In genomic region chr2:111522231-111522768, GRCh38 we compare ENCODE assay signal across 1 cellular context.
TF ChIP-seq lines count a peak whose summit lies in the region.

No MANE protein-coding gene starts in this region.

TF ChIP-seq in HepG2, 621 proteins besides CTCF, POLR2A, EP300 and RAD21 (continued from another document and continues in another):
- no peak for TF ChIP-seq KMT2A (CRISPR knock-in tag; IDR thresholded peaks at IDR 0.05)
- peak; percentile 40; the same call in 1 of the 2 replicates for TF ChIP-seq DMAP1 (CRISPR knock-in tag; IDR thresholded peaks at IDR 0.05)
- TF ChIP-seq GTF3A (CRISPR knock-in tag; conservative IDR thresholded peaks at IDR 0.05): no peak
- no peak for TF ChIP-seq THYN1 (CRISPR knock-in tag; IDR thresholded peaks at IDR 0.05; ENCODE audit: borderline replicate concordance, low read depth)
- no peak for TF ChIP-seq TAF15 (IDR thresholded peaks at IDR 0.05; ENCODE audit: low read depth, low read length, poor library complexity, severe bottlenecking)
- no peak for TF ChIP-seq SNRNP70 (IDR thresholded peaks at IDR 0.05; ENCODE audit: low read depth, low read length)
- TF ChIP-seq, protein P1, sequence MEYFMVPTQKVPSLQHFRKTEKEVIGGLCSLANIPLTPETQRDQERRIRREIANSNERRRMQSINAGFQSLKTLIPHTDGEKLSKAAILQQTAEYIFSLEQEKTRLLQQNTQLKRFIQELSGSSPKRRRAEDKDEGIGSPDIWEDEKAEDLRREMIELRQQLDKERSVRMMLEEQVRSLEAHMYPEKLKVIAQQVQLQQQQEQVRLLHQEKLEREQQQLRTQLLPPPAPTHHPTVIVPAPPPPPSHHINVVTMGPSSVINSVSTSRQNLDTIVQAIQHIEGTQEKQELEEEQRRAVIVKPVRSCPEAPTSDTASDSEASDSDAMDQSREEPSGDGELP (IDR thresholded peaks at IDR 0.05; ENCODE audit: borderline replicate concordance, low read depth): peak; percentile 29; the same call in 1 of the 2 replicates
- no peak for TF ChIP-seq PRMT3 (CRISPR knock-in tag; IDR thresholded peaks at IDR 0.05; ENCODE audit: borderline replicate concordance, low read depth)
- no peak for TF ChIP-seq ZNF790 (CRISPR knock-in tag; IDR thresholded peaks at IDR 0.05; ENCODE audit: borderline replicate concordance)
- TF ChIP-seq GTF2F1 (IDR thresholded peaks at IDR 0.05; ENCODE audit: low read length): no peak
- no peak for TF ChIP-seq CHD2 (IDR thresholded peaks at IDR 0.05; ENCODE audit: low read depth, low read length)
- no peak for TF ChIP-seq CCAR2 (optimal IDR thresholded peaks at IDR 0.05; ENCODE audit: low read depth, low read length)
- no peak for TF ChIP-seq ARHGAP35 (CRISPR knock-in tag; IDR thresholded peaks at IDR 0.05; ENCODE audit: borderline replicate concordance)
- no peak; the same call in 1 of the 2 replicates for TF ChIP-seq MEIS1 (CRISPR knock-in tag; IDR thresholded peaks at IDR 0.05; ENCODE audit: borderline replicate concordance)
- TF ChIP-seq FOXO1 (CRISPR knock-in tag; IDR thresholded peaks at IDR 0.05): peak; percentile 56; the same call in 1 of the 2 replicates
- TF ChIP-seq, protein P2, sequence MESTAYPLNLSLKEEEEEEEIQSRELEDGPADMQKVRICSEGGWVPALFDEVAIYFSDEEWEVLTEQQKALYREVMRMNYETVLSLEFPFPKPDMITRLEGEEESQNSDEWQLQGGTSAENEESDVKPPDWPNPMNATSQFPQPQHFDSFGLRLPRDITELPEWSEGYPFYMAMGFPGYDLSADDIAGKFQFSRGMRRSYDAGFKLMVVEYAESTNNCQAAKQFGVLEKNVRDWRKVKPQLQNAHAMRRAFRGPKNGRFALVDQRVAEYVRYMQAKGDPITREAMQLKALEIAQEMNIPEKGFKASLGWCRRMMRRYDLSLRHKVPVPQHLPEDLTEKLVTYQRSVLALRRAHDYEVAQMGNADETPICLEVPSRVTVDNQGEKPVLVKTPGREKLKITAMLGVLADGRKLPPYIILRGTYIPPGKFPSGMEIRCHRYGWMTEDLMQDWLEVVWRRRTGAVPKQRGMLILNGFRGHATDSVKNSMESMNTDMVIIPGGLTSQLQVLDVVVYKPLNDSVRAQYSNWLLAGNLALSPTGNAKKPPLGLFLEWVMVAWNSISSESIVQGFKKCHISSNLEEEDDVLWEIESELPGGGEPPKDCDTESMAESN (CRISPR knock-in tag; conservative IDR thresholded peaks at IDR 0.05): no peak
- TF ChIP-seq ZBTB1 (CRISPR knock-in tag; IDR thresholded peaks at IDR 0.05; ENCODE audit: borderline replicate concordance): no peak
- no peak for TF ChIP-seq HOXA9 (CRISPR knock-in tag; IDR thresholded peaks at IDR 0.05; ENCODE audit: borderline replicate concordance)
- no peak for TF ChIP-seq KLF6 (CRISPR knock-in tag; IDR thresholded peaks at IDR 0.05)
- TF ChIP-seq, protein P3, sequence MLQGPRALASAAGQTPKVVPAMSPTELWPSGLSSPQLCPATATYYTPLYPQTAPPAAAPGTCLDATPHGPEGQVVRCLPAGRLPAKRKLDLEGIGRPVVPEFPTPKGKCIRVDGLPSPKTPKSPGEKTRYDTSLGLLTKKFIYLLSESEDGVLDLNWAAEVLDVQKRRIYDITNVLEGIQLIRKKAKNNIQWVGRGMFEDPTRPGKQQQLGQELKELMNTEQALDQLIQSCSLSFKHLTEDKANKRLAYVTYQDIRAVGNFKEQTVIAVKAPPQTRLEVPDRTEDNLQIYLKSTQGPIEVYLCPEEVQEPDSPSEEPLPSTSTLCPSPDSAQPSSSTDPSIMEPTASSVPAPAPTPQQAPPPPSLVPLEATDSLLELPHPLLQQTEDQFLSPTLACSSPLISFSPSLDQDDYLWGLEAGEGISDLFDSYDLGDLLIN (CRISPR knock-in tag; IDR thresholded peaks at IDR 0.05; ENCODE audit: borderline replicate concordance): no peak
- TF ChIP-seq FOXA1 (IDR thresholded peaks at IDR 0.05): no peak
- TF ChIP-seq FOXA1 (CRISPR knock-in tag; IDR thresholded peaks at IDR 0.05): peak; percentile 90
- TF ChIP-seq, protein P4, sequence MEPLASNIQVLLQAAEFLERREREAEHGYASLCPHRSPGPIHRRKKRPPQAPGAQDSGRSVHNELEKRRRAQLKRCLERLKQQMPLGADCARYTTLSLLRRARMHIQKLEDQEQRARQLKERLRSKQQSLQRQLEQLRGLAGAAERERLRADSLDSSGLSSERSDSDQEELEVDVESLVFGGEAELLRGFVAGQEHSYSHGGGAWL (CRISPR knock-in tag; IDR thresholded peaks at IDR 0.05): no peak
- no peak for TF ChIP-seq MXD4 (CRISPR knock-in tag; IDR thresholded peaks at IDR 0.05)
- TF ChIP-seq HES4 (CRISPR knock-in tag; IDR thresholded peaks at IDR 0.05; ENCODE audit: borderline replicate concordance): no peak
- no peak for TF ChIP-seq MLLT10 (CRISPR knock-in tag; IDR thresholded peaks at IDR 0.05)
- TF ChIP-seq HCFC1 (IDR thresholded peaks at IDR 0.05; ENCODE audit: low read depth, low read length): no peak
- TF ChIP-seq TBP (CRISPR knock-in tag; IDR thresholded peaks at IDR 0.05): no peak
- no peak for TF ChIP-seq MIXL1 (CRISPR knock-in tag; IDR thresholded peaks at IDR 0.05)
- TF ChIP-seq ZZZ3 (CRISPR knock-in tag; IDR thresholded peaks at IDR 0.05; ENCODE audit: borderline replicate concordance): no peak
- TF ChIP-seq, protein P5, sequence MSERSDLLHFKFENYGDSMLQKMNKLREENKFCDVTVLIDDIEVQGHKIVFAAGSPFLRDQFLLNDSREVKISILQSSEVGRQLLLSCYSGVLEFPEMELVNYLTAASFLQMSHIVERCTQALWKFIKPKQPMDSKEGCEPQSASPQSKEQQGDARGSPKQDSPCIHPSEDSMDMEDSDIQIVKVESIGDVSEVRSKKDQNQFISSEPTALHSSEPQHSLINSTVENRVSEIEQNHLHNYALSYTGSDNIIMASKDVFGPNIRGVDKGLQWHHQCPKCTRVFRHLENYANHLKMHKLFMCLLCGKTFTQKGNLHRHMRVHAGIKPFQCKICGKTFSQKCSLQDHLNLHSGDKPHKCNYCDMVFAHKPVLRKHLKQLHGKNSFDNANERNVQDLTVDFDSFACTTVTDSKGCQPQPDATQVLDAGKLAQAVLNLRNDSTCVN (CRISPR knock-in tag; IDR thresholded peaks at IDR 0.05; ENCODE audit: borderline replicate concordance): peak; percentile 70; the same call in 1 of the 2 replicates
- no peak for TF ChIP-seq THAP7 (CRISPR knock-in tag; IDR thresholded peaks at IDR 0.05)
- no peak for TF ChIP-seq RBM22 (optimal IDR thresholded peaks at IDR 0.05; ENCODE audit: low read length)
- peak; percentile 98 for TF ChIP-seq KDM1A (CRISPR knock-in tag; IDR thresholded peaks at IDR 0.05)
- no peak for TF ChIP-seq ZNF75D (CRISPR knock-in tag; IDR thresholded peaks at IDR 0.05; ENCODE audit: borderline replicate concordance)
- no peak for TF ChIP-seq ATAD3A (CRISPR knock-in tag; IDR thresholded peaks at IDR 0.05)
- TF ChIP-seq RORA (CRISPR knock-in tag; IDR thresholded peaks at IDR 0.05): no peak
- TF ChIP-seq ZNF329 (CRISPR knock-in tag; IDR thresholded peaks at IDR 0.05; ENCODE audit: low read depth): no peak
- no peak for TF ChIP-seq TEAD2 (CRISPR knock-in tag; IDR thresholded peaks at IDR 0.05)
- TF ChIP-seq ZBTB46 (CRISPR knock-in tag; IDR thresholded peaks at IDR 0.05; ENCODE audit: borderline replicate concordance): no peak
- TF ChIP-seq, protein P6, sequence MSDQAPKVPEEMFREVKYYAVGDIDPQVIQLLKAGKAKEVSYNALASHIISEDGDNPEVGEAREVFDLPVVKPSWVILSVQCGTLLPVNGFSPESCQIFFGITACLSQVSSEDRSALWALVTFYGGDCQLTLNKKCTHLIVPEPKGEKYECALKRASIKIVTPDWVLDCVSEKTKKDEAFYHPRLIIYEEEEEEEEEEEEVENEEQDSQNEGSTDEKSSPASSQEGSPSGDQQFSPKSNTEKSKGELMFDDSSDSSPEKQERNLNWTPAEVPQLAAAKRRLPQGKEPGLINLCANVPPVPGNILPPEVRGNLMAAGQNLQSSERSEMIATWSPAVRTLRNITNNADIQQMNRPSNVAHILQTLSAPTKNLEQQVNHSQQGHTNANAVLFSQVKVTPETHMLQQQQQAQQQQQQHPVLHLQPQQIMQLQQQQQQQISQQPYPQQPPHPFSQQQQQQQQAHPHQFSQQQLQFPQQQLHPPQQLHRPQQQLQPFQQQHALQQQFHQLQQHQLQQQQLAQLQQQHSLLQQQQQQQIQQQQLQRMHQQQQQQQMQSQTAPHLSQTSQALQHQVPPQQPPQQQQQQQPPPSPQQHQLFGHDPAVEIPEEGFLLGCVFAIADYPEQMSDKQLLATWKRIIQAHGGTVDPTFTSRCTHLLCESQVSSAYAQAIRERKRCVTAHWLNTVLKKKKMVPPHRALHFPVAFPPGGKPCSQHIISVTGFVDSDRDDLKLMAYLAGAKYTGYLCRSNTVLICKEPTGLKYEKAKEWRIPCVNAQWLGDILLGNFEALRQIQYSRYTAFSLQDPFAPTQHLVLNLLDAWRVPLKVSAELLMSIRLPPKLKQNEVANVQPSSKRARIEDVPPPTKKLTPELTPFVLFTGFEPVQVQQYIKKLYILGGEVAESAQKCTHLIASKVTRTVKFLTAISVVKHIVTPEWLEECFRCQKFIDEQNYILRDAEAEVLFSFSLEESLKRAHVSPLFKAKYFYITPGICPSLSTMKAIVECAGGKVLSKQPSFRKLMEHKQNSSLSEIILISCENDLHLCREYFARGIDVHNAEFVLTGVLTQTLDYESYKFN (CRISPR knock-in tag; conservative IDR thresholded peaks at IDR 0.05): peak; percentile 66
- TF ChIP-seq ZNF761 (CRISPR knock-in tag; conservative IDR thresholded peaks at IDR 0.05): no peak
- TF ChIP-seq, protein P7, sequence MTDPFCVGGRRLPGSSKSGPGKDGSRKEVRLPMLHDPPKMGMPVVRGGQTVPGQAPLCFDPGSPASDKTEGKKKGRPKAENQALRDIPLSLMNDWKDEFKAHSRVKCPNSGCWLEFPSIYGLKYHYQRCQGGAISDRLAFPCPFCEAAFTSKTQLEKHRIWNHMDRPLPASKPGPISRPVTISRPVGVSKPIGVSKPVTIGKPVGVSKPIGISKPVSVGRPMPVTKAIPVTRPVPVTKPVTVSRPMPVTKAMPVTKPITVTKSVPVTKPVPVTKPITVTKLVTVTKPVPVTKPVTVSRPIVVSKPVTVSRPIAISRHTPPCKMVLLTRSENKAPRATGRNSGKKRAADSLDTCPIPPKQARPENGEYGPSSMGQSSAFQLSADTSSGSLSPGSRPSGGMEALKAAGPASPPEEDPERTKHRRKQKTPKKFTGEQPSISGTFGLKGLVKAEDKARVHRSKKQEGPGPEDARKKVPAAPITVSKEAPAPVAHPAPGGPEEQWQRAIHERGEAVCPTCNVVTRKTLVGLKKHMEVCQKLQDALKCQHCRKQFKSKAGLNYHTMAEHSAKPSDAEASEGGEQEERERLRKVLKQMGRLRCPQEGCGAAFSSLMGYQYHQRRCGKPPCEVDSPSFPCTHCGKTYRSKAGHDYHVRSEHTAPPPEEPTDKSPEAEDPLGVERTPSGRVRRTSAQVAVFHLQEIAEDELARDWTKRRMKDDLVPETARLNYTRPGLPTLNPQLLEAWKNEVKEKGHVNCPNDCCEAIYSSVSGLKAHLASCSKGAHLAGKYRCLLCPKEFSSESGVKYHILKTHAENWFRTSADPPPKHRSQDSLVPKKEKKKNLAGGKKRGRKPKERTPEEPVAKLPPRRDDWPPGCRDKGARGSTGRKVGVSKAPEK (CRISPR knock-in tag; IDR thresholded peaks at IDR 0.05; ENCODE audit: borderline replicate concordance): no peak
- no peak for TF ChIP-seq ZNF709 (CRISPR knock-in tag; IDR thresholded peaks at IDR 0.05)
- no peak for TF ChIP-seq ZNF432 (CRISPR knock-in tag; IDR thresholded peaks at IDR 0.05; ENCODE audit: borderline replicate concordance)
- TF ChIP-seq JUN (CRISPR knock-in tag; IDR thresholded peaks at IDR 0.05): no peak
- no peak for TF ChIP-seq ZNF292 (CRISPR knock-in tag; IDR thresholded peaks at IDR 0.05; ENCODE audit: borderline replicate concordance, low read depth)
